Comparison of ENCODE assay signal across 30 cellular contexts in genomic region chr11:5363712-5364111, GRCh38. TPM values are rescaled to one million over a fixed set of nuclear protein-coding genes. Genes with fewer than 3 reads are reported as not detected.
"Had no signal": no experiment of that assay in that cellular context is flagged by ENCODE, and none has a peak within 500 bp of the region (broad histone marks: within the 10 kb centered on the region; RNA-seq: fewer than 3 reads in every experiment).

No MANE protein-coding gene starts in this region.

- H3K4me2 ChIP-seq: hepatocyte had no signal

- H3K4me3 ChIP-seq: hepatocyte, left lung, lung, sigmoid colon, spleen, upper lobe of left lung had no signal

- H3K4me1 ChIP-seq: left lung, spleen, upper lobe of left lung had no signal

- H3K27me3 ChIP-seq: hepatocyte, left lung, sigmoid colon, spleen, upper lobe of left lung had no signal

- H3K9me3 ChIP-seq: left lung, sigmoid colon, upper lobe of left lung had no signal

- H3K27ac ChIP-seq: hepatocyte, left lung, sigmoid colon, spleen, upper lobe of left lung, VCaP had no signal

- H2AFZ ChIP-seq: hepatocyte had no signal

- H3K79me2 ChIP-seq: hepatocyte had no signal

- H3K36me3 ChIP-seq: left lung, sigmoid colon, spleen, upper lobe of left lung had no signal

- ATAC-seq: activated CD4-positive, CD25-positive, alpha-beta regulatory T cell treated with anti-CD3 and anti-CD28 coated beads, Interleukin-2, amount 50 U/mL, for 24 hours; activated T-cell treated with anti-CD3 and anti-CD28 coated beads, Interleukin-2, amount 50 U/mL, for 72 hours; left lung; naive thymus-derived CD8-positive, alpha-beta T cell; stimulated activated naive CD8-positive, alpha-beta T cell treated with anti-CD3 and anti-CD28 coated beads, Interleukin-15, Interleukin-2, amounts not matched to agents 100 U/mL and 50 U/mL, for 24 hours had no signal

- DNase-seq: activated CD4-positive, alpha-beta memory T cell treated with anti-CD3 and anti-CD28 coated beads, Interleukin-2, amount 10 ng/mL, durations not matched to agents 7 days and 5 days; activated CD4-positive, alpha-beta T cell treated with anti-CD3 and anti-CD28 coated beads, Interleukin-2, amount 10 ng/mL, durations not matched to agents 24 days and 14 days; activated effector memory CD4-positive, alpha-beta T cell treated with Interleukin-2 at 50 U/mL for 16 hours; activated naive CD4-positive, alpha-beta T cell treated with anti-CD3 and anti-CD28 coated beads for 36 hours; activated naive CD8-positive, alpha-beta T cell treated with anti-CD3 and anti-CD28 coated beads, Interleukin-2, amount 10 ng/mL, durations not matched to agents 7 days and 5 days; activated T-cell treated with anti-CD3 and anti-CD28 coated beads, Interleukin-2, amount 50 U/mL, for 72 hours; amniotic stem cell; cerebellar nuclear complex; cortex of kidney; foreskin melanocyte; glutamatergic neuron; immature natural killer cell; left lung; naive thymus-derived CD8-positive, alpha-beta T cell; retina; sigmoid colon; spleen; stimulated activated CD4-positive, alpha-beta T cell treated with anti-CD3 and anti-CD28 coated beads, Interleukin-4, amount 100 ng/mL, for 4 hours; stimulated activated naive CD8-positive, alpha-beta T cell treated with anti-CD3 and anti-CD28 coated beads, Interleukin-15, Interleukin-2, amounts not matched to agents 100 U/mL and 50 U/mL, for 24 hours; upper lobe of left lung had no signal

RNA-seq across cellular contexts. Expression of gene OR51B6, which starts 12.4 kb away (rescaled TPM):
- total RNA-seq: activated CD4-positive, alpha-beta memory T cell treated with anti-CD3 and anti-CD28 coated beads, Interleukin-2, amount 10 ng/mL, durations not matched to agents 7 days and 5 days; activated CD4-positive, alpha-beta T cell treated with anti-CD3 and anti-CD28 coated beads, Interleukin-2, amount 10 ng/mL, durations not matched to agents 24 days and 14 days; activated naive CD4-positive, alpha-beta T cell treated with anti-CD3 and anti-CD28 coated beads for 36 hours; activated naive CD8-positive, alpha-beta T cell treated with anti-CD3 and anti-CD28 coated beads, Interleukin-2, amount 10 ng/mL, durations not matched to agents 7 days and 5 days; activated T-cell treated with anti-CD3 and anti-CD28 coated beads, Interleukin-2, amount 50 U/mL, for 72 hours; epithelial cell of proximal tubule; hepatocyte; left lung; lung; mesothelial cell of epicardium; naive thymus-derived CD8-positive, alpha-beta T cell; osteocyte; progenitor cell of endocrine pancreas; sigmoid colon; spleen; subcutaneous adipose tissue; upper lobe of left lung had no signal
- polyA plus RNA-seq: hepatocyte; immature natural killer cell; lung; naive thymus-derived CD8-positive, alpha-beta T cell; sigmoid colon; spleen; thymus had no signal

RNA-seq across cellular contexts. Expression of gene OR51M1, which starts 19.9 kb away (rescaled TPM):
- total RNA-seq: activated CD4-positive, alpha-beta memory T cell treated with anti-CD3 and anti-CD28 coated beads, Interleukin-2, amount 10 ng/mL, durations not matched to agents 7 days and 5 days; activated CD4-positive, alpha-beta T cell treated with anti-CD3 and anti-CD28 coated beads, Interleukin-2, amount 10 ng/mL, durations not matched to agents 24 days and 14 days; activated naive CD4-positive, alpha-beta T cell treated with anti-CD3 and anti-CD28 coated beads for 36 hours; activated naive CD8-positive, alpha-beta T cell treated with anti-CD3 and anti-CD28 coated beads, Interleukin-2, amount 10 ng/mL, durations not matched to agents 7 days and 5 days; activated T-cell treated with anti-CD3 and anti-CD28 coated beads, Interleukin-2, amount 50 U/mL, for 72 hours; epithelial cell of proximal tubule; hepatocyte; left lung; lung; mesothelial cell of epicardium; naive thymus-derived CD8-positive, alpha-beta T cell; osteocyte; progenitor cell of endocrine pancreas; sigmoid colon; spleen; subcutaneous adipose tissue; upper lobe of left lung had no signal
- polyA plus RNA-seq: hepatocyte; immature natural killer cell; lung; naive thymus-derived CD8-positive, alpha-beta T cell; spleen had no signal

RNA-seq across cellular contexts. Expression of gene OR51B5, which starts 20.4 kb away (rescaled TPM):
- total RNA-seq: activated CD4-positive, alpha-beta memory T cell treated with anti-CD3 and anti-CD28 coated beads, Interleukin-2, amount 10 ng/mL, durations not matched to agents 7 days and 5 days; activated CD4-positive, alpha-beta T cell treated with anti-CD3 and anti-CD28 coated beads, Interleukin-2, amount 10 ng/mL, durations not matched to agents 24 days and 14 days; activated naive CD4-positive, alpha-beta T cell treated with anti-CD3 and anti-CD28 coated beads for 36 hours; activated naive CD8-positive, alpha-beta T cell treated with anti-CD3 and anti-CD28 coated beads, Interleukin-2, amount 10 ng/mL, durations not matched to agents 7 days and 5 days; epithelial cell of proximal tubule; naive thymus-derived CD8-positive, alpha-beta T cell; osteocyte had no signal
- polyA plus RNA-seq: hepatocyte; immature natural killer cell; naive thymus-derived CD8-positive, alpha-beta T cell; sigmoid colon; spleen had no signal

RNA-seq across cellular contexts. Expression of gene OR51B2, which starts 39.6 kb away (rescaled TPM):
- total RNA-seq: activated CD4-positive, alpha-beta memory T cell treated with anti-CD3 and anti-CD28 coated beads, Interleukin-2, amount 10 ng/mL, durations not matched to agents 7 days and 5 days; activated CD4-positive, alpha-beta T cell treated with anti-CD3 and anti-CD28 coated beads, Interleukin-2, amount 10 ng/mL, durations not matched to agents 24 days and 14 days; activated naive CD4-positive, alpha-beta T cell treated with anti-CD3 and anti-CD28 coated beads for 36 hours; activated naive CD8-positive, alpha-beta T cell treated with anti-CD3 and anti-CD28 coated beads, Interleukin-2, amount 10 ng/mL, durations not matched to agents 7 days and 5 days; activated T-cell treated with anti-CD3 and anti-CD28 coated beads, Interleukin-2, amount 50 U/mL, for 72 hours; epithelial cell of proximal tubule; hepatocyte; left lung; naive thymus-derived CD8-positive, alpha-beta T cell; osteocyte; progenitor cell of endocrine pancreas; spleen; subcutaneous adipose tissue had no signal
- polyA plus RNA-seq: hepatocyte; immature natural killer cell; lung; naive thymus-derived CD8-positive, alpha-beta T cell; sigmoid colon; spleen had no signal

RNA-seq across cellular contexts. Expression of gene OR51Q1, which starts 58.2 kb away (rescaled TPM):
- total RNA-seq: activated CD4-positive, alpha-beta memory T cell treated with anti-CD3 and anti-CD28 coated beads, Interleukin-2, amount 10 ng/mL, durations not matched to agents 7 days and 5 days; activated CD4-positive, alpha-beta T cell treated with anti-CD3 and anti-CD28 coated beads, Interleukin-2, amount 10 ng/mL, durations not matched to agents 24 days and 14 days; activated naive CD4-positive, alpha-beta T cell treated with anti-CD3 and anti-CD28 coated beads for 36 hours; activated naive CD8-positive, alpha-beta T cell treated with anti-CD3 and anti-CD28 coated beads, Interleukin-2, amount 10 ng/mL, durations not matched to agents 7 days and 5 days; activated T-cell treated with anti-CD3 and anti-CD28 coated beads, Interleukin-2, amount 50 U/mL, for 72 hours; epithelial cell of proximal tubule; hepatocyte; left lung; lung; mesothelial cell of epicardium; naive thymus-derived CD8-positive, alpha-beta T cell; osteocyte; progenitor cell of endocrine pancreas; sigmoid colon; spleen; subcutaneous adipose tissue; upper lobe of left lung had no signal
- polyA plus RNA-seq: hepatocyte; immature natural killer cell; lung; naive thymus-derived CD8-positive, alpha-beta T cell; sigmoid colon; spleen; thymus had no signal
